Comparison of ENCODE assay signal across 12 cellular contexts in the genomic region with DNA sequence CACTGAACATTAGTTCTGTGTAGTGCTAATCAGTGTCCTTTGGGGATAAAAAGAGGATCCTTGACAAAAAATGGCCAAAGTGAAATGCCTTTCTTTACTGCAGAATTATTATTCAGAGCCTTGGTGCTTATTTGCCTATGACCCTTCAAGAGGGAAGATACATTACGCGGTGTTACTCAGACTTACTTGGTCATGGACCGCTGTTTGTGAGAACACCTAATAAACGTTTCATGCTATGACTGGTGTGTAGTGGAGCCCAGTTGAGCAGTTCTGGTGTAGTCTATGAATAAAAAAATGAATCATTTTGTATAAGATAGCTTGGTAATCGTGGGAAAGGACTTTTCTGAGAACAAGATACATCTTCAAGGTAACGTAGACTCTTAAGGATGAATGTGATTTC. TPM values are rescaled to one million over a fixed set of nuclear protein-coding genes. Genes with fewer than 3 reads are reported as not detected.
DNase-seq lines count a peak whose midpoint lies in the region; ATAC-seq and TF ChIP-seq lines count a peak whose summit lies in the region.
"Had no signal": no experiment of that assay in that cellular context is flagged by ENCODE, and none has a peak within 500 bp of the region (broad histone marks: within the 10 kb centered on the region; RNA-seq: fewer than 3 reads in every experiment).

No MANE protein-coding gene starts in this region.

- 81 to 88% (median 81%) methylated on average over 6 of the region's 6 CpGs for WGBS in psoas muscle, 3 donors

- no peaks in the 10 kb centered on the region for H3K27me3 ChIP-seq in psoas muscle (ENCODE audit: insufficient read depth in 3 of 3, low read length in 2 of 3)

- peaks cover 35% of the 10 kb centered on the region for H3K4me1 ChIP-seq in psoas muscle

- H3K9me3 ChIP-seq in psoas muscle = no peaks in the 10 kb centered on the region

- intact Hi-C loops in psoas muscle (cut with DNase I) = no loop called here

- no peaks in the 10 kb centered on the region for H3K36me3 ChIP-seq in psoas muscle (ENCODE audit: insufficient read depth in 1 of 2, low read depth in 1 of 2)

- CTCF ChIA-PET in HEK293T (lab: Yijun Ruan, JAX) = no interaction called here

- POLR2A ChIA-PET in HEK293T (lab: Yijun Ruan, JAX) = interaction anchor here (1.0 to 5.7 kb wide), 2 partner anchors 7 to 19 kb away, joined by 3 to 83 read pairs; partner anchors contain the start of gene NFYC

- ATAC-seq in activated CD4-positive, CD25-positive, alpha-beta regulatory T cell treated with anti-CD3 and anti-CD28 coated beads, Interleukin-2, amount 50 U/mL, for 24 hours = peak; percentile 99
- ATAC-seq in GM21529 (IDR thresholded peaks at IDR 0.05; ENCODE audit: unreplicated experiment) (peak; percentile 64), HG03439 (IDR thresholded peaks at IDR 0.05; ENCODE audit: unreplicated experiment) (peak; percentile 49), psoas muscle (peak in 2 of 4 donors; percentile 50 to 59)
- ATAC-seq: HepG2, PC-3 had no signal

- TF ChIP-seq CTCF in psoas muscle (IDR thresholded peaks at IDR 0.05) (no peak), foreskin fibroblast (IDR thresholded peaks at IDR 0.05; ENCODE audit: low read depth, low read length) (no peak)

- H3K4me3 ChIP-seq in psoas muscle = no peak overlapping the region
- no peak overlapping the region for H3K4me3 ChIP-seq in foreskin fibroblast (ENCODE audit: low read depth in 1 of 2, low read length in 2 of 2)

- H3K27ac ChIP-seq in psoas muscle = peak overlapping the region; percentile 48

- DNase-seq in activated CD4-positive, CD25-positive, alpha-beta regulatory T cell (lab: John Stamatoyannopoulos, UW) = no peak
- DNase-seq in psoas muscle (no peak), HEK293T (ENCODE audit: extremely low spot score) (no peak), foreskin fibroblast (no peak), NCI-H1105 (lab: John Stamatoyannopoulos, UW) (no peak)
- DNase-seq: cortex of kidney, occipital lobe, PC-3 had no signal

TF ChIP-seq in HEK293T, 16 proteins besides CTCF, POLR2A, EP300 and RAD21:
- TF ChIP-seq ELF4 (IDR thresholded peaks at IDR 0.05) = no peak
- TF ChIP-seq SUZ12 (IDR thresholded peaks at IDR 0.05) = no peak
- no peak for TF ChIP-seq ZNF384 (IDR thresholded peaks at IDR 0.05)
- no peak for TF ChIP-seq FOXK2 (IDR thresholded peaks at IDR 0.05)
- no peak for TF ChIP-seq BHLHE40 (IDR thresholded peaks at IDR 0.05; ENCODE audit: borderline replicate concordance)
- no peak for TF ChIP-seq NFRKB (IDR thresholded peaks at IDR 0.05)
- TF ChIP-seq LEF1 (IDR thresholded peaks at IDR 0.05; ENCODE audit: borderline replicate concordance) = no peak

RNA-seq across cellular contexts. Expression of gene NFYC, which starts 8.3 kb away (rescaled TPM):
- 10 to 100 TPM; 45.8 to 67.8 (median 61.1) TPM for total RNA-seq in psoas muscle
- polyA plus RNA-seq in psoas muscle = 10 to 100 TPM; 52.0 to 69.0 (median 58.6) TPM

RNA-seq across cellular contexts. Expression of gene RIMS3, which starts 34.3 kb away (rescaled TPM):
- under 1 TPM; 0.15 to 0.42 (median 0.35) TPM for total RNA-seq in psoas muscle
- polyA plus RNA-seq in psoas muscle = under 1 TPM; 0.07 to 0.31 (median 0.16) TPM
